26 cellular contexts compared by ENCODE assay signal in the genomic region with DNA sequence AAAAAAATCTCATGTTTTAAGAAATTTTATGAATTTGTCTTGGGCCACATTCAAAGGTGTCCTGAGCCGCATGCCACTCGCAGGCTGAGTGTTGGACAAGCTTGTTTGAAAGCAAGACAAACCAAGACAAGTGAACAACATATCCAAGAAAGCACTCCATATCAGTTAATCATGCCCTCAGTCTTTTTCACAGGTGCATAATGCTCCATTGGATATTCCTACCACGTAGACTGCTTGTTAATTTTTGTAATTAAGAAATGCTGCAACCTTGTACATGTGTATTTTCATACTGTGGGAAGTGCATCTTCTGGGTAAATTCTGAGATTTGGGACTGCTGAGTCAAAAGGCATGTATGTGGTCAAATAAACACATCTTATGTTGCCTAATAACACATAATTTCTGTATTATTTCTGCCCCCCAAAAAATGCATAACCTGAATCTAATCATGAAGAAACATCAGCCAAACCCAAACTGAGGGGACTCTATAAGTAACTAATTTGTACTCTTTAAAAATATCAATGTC.
"Had no signal": no experiment of that assay in that cellular context is flagged by ENCODE, and none has a peak within 500 bp of the region (broad histone marks: within the 10 kb centered on the region; RNA-seq: fewer than 3 reads in every experiment).

No MANE protein-coding gene starts in this region.

- H3K4me1 ChIP-seq: breast epithelium, colonic mucosa, gastroesophageal sphincter, parathyroid adenoma, suprapubic skin, tibial nerve, uterus had no signal

- H3K9me3 Mint-ChIP-seq: central memory CD8-positive, alpha-beta T cell had no signal

- ATAC-seq: activated CD8-positive, alpha-beta memory T cell treated with anti-CD3 and anti-CD28 coated beads, Interleukin-2, amount 10 ng/mL, durations not matched to agents 7 days and 5 days; gastroesophageal sphincter; left cardiac atrium; right cardiac atrium had no signal

- DNase-seq: activated CD4-positive, alpha-beta T cell treated with anti-CD3 and anti-CD28 coated beads, Interleukin-2, amount 10 ng/mL, durations not matched to agents 7 days and 5 days; activated CD4-positive, CD25-positive, alpha-beta regulatory T cell treated with anti-CD3 and anti-CD28 coated beads, Interleukin-2, amount 50 U/mL, for 72 hours; activated CD8-positive, alpha-beta memory T cell treated with anti-CD3 and anti-CD28 coated beads, Interleukin-2, amount 10 ng/mL, durations not matched to agents 7 days and 5 days; activated gamma-delta T cell; activated T-cell treated with anti-CD3 and anti-CD28 coated beads for 4 hours; colonic mucosa; head of caudate nucleus; hypothalamus; islet precursor cell; left cardiac atrium; nucleus accumbens; right cardiac atrium; stimulated activated CD4-positive, alpha-beta T cell treated with anti-CD3 and anti-CD28 coated beads, Interleukin-12 subunit alpha, Interleukin-12 subunit beta, amount 100 ng/mL, for 4 hours; stimulated activated CD4-positive, alpha-beta T cell treated with anti-CD3 and anti-CD28 coated beads, Interleukin-1b, Interleukin-23, amount 100 ng/mL, for 48 hours; stomach; uterus had no signal

- H3K4me3 ChIP-seq: ascending aorta, breast epithelium, colonic mucosa, gastroesophageal sphincter, stomach, suprapubic skin, tibial nerve, uterus had no signal

- H3K9me3 ChIP-seq: breast epithelium, colonic mucosa, gastroesophageal sphincter, stomach, suprapubic skin, uterus had no signal

- H3K36me3 ChIP-seq: ascending aorta, breast epithelium, colonic mucosa, gastroesophageal sphincter, stomach, suprapubic skin, tibial nerve, uterus had no signal

- H3K27ac ChIP-seq: ascending aorta, breast epithelium, colonic mucosa, epithelial cell of prostate, gastroesophageal sphincter, parathyroid adenoma, stomach, suprapubic skin, tibial nerve, uterus had no signal

- H3K27ac Mint-ChIP-seq: activated CD4-positive, alpha-beta T cell treated with anti-CD3 and anti-CD28 coated beads, Interleukin-2, amount 10 ng/mL, durations not matched to agents 7 days and 5 days; activated CD8-positive, alpha-beta memory T cell treated with anti-CD3 and anti-CD28 coated beads, Interleukin-2, amount 10 ng/mL, durations not matched to agents 7 days and 5 days; activated CD8-positive, alpha-beta T cell treated with anti-CD3 and anti-CD28 coated beads for 36 hours had no signal

- H3K9ac ChIP-seq: parathyroid adenoma had no signal

- H3K27me3 Mint-ChIP-seq: activated CD4-positive, alpha-beta T cell treated with anti-CD3 and anti-CD28 coated beads, Interleukin-2, amount 10 ng/mL, durations not matched to agents 7 days and 5 days; activated CD8-positive, alpha-beta memory T cell treated with anti-CD3 and anti-CD28 coated beads, Interleukin-2, amount 10 ng/mL, durations not matched to agents 7 days and 5 days; activated CD8-positive, alpha-beta T cell treated with anti-CD3 and anti-CD28 coated beads for 36 hours; activated naive CD4-positive, alpha-beta T cell treated with anti-CD3 and anti-CD28 coated beads, Interleukin-2, amount 50 U/mL, for 24 hours; central memory CD8-positive, alpha-beta T cell had no signal

- H3K4me3 Mint-ChIP-seq: activated CD4-positive, alpha-beta T cell treated with anti-CD3 and anti-CD28 coated beads, Interleukin-2, amount 10 ng/mL, durations not matched to agents 7 days and 5 days; activated CD8-positive, alpha-beta memory T cell treated with anti-CD3 and anti-CD28 coated beads, Interleukin-2, amount 10 ng/mL, durations not matched to agents 7 days and 5 days; activated CD8-positive, alpha-beta T cell treated with anti-CD3 and anti-CD28 coated beads for 36 hours; activated naive CD4-positive, alpha-beta T cell treated with anti-CD3 and anti-CD28 coated beads, Interleukin-2, amount 50 U/mL, for 24 hours; central memory CD8-positive, alpha-beta T cell had no signal

- H3K27me3 ChIP-seq: ascending aorta, breast epithelium, colonic mucosa, gastroesophageal sphincter, stomach, suprapubic skin, tibial nerve, uterus had no signal
